In the genomic region with DNA sequence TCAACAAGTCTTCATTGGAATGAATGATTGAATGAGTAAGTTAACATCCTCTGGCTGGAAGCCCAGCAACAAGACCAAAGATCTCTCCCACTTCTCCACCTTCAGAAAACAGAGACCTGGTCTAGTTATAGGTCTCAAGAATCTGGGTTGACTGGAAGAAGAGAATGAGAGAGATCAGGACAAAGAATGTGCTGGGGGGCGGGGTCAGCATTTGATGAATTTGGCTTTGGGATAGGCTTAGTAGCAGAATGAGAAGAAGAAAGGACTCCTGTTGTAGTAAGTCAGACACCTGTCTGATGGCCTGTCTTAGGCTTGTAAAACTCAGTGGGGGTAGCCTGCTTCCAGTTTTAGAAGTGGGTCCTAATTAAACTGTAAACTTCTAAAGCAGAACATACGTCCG, we compare ENCODE assay signal across 17 cellular contexts. TPM values are rescaled to one million over a fixed set of nuclear protein-coding genes. Genes with fewer than 3 reads are reported as not detected.
A peak's percentile ranks its signal among the peaks of the same experiment; 100 is the strongest.
DNase-seq lines count a peak whose midpoint lies in the region; ATAC-seq and TF ChIP-seq lines count a peak whose summit lies in the region.
"Had no signal": no experiment of that assay in that cellular context is flagged by ENCODE, and none has a peak within 500 bp of the region (broad histone marks: within the 10 kb centered on the region; RNA-seq: fewer than 3 reads in every experiment).

No MANE protein-coding gene starts in this region.

- peaks cover 70% of the 10 kb centered on the region for H3K4me1 ChIP-seq in GM23338 (ENCODE audit: insufficient read depth)
- peaks cover 10% of the 10 kb centered on the region for H3K4me1 ChIP-seq in endodermal cell (ENCODE audit: control insufficient read depth, insufficient read depth, low read length)

- H3K79me2 ChIP-seq in GM23338 (replicated peaks; ENCODE audit: insufficient read depth): peaks cover 23% of the 10 kb centered on the region

- H3K27ac Mint-ChIP-seq in GM23338: no peak overlapping the region; the same call in 1 of the 2 replicates
- peak overlapping the region; percentile 53 for H3K27ac Mint-ChIP-seq in WTC11
- H3K27ac Mint-ChIP-seq in endodermal cell: no peak overlapping the region
- H3K27ac Mint-ChIP-seq in type B pancreatic cell: peak overlapping the region; percentile 66
- H3K27ac Mint-ChIP-seq in activated naive CD4-positive, alpha-beta T cell treated with anti-CD3 and anti-CD28 coated beads, Interleukin-2, amount 10 ng/mL, durations not matched to agents 7 days and 5 days: no peak overlapping the region
- H3K27ac Mint-ChIP-seq: CD14-positive monocyte; CD4-positive, alpha-beta memory T cell; H9 had no signal

- H4K20me1 ChIP-seq in GM23338 (replicated peaks; ENCODE audit: insufficient read depth): no peaks in the 10 kb centered on the region
- H4K20me1 ChIP-seq: BLaER1 had no signal

- H3K4me3 Mint-ChIP-seq in GM23338: no peak overlapping the region
- no peak overlapping the region for H3K4me3 Mint-ChIP-seq in WTC11
- no peak overlapping the region for H3K4me3 Mint-ChIP-seq in endodermal cell
- peak overlapping the region; percentile 30 for H3K4me3 Mint-ChIP-seq in type B pancreatic cell
- H3K4me3 Mint-ChIP-seq in activated naive CD4-positive, alpha-beta T cell treated with anti-CD3 and anti-CD28 coated beads, Interleukin-2, amount 10 ng/mL, durations not matched to agents 7 days and 5 days: no peak overlapping the region
- H3K4me3 Mint-ChIP-seq: CD14-positive monocyte had no signal

- POLR2A ChIA-PET in WTC11 (lab: Charles Lee): no interaction called here

- TF ChIP-seq POLR2A in erythroblast (IDR thresholded peaks at IDR 0.05; ENCODE audit: low read length): no peak

- H3K9me3 ChIP-seq in endodermal cell (ENCODE audit: control insufficient read depth, low read length): no peaks in the 10 kb centered on the region
- H3K9me3 ChIP-seq: BLaER1 had no signal

- no peak for ATAC-seq in GM23338
- ATAC-seq in WTC11: no peak
- no peak for ATAC-seq in HG02884 (IDR thresholded peaks at IDR 0.05; ENCODE audit: unreplicated experiment)

- no peaks in the 10 kb centered on the region for H3K9me2 ChIP-seq in GM23338 (ENCODE audit: insufficient read depth)

- H3K9me3 Mint-ChIP-seq in GM23338 (no peaks in the 10 kb centered on the region), WTC11 (no peaks in the 10 kb centered on the region), endodermal cell (no peaks in the 10 kb centered on the region), type B pancreatic cell (no peaks in the 10 kb centered on the region)
- no peaks in the 10 kb centered on the region for H3K9me3 Mint-ChIP-seq in activated naive CD4-positive, alpha-beta T cell treated with anti-CD3 and anti-CD28 coated beads, Interleukin-2, amount 10 ng/mL, durations not matched to agents 7 days and 5 days
- H3K9me3 Mint-ChIP-seq: CD4-positive, alpha-beta memory T cell; H9 had no signal

- H3K9ac ChIP-seq in endodermal cell (ENCODE audit: extremely low read depth, low read length, poor library complexity, severe bottlenecking): no peak overlapping the region
- H3K9ac ChIP-seq: BLaER1 had no signal

- no peak overlapping the region for H2AFZ ChIP-seq in GM23338

- H3K36me3 ChIP-seq in GM23338 (ENCODE audit: insufficient read depth): no peaks in the 10 kb centered on the region
- H3K36me3 ChIP-seq in endodermal cell (ENCODE audit: control insufficient read depth, insufficient read depth, low read length): peaks cover 34% of the 10 kb centered on the region
- H3K36me3 ChIP-seq: BLaER1 had no signal

- 61 to 86% methylated on average over 3 of the region's 3 CpGs for WGBS in endodermal cell (ENCODE audit: insufficient coverage in 1 of 2, insufficient read length in 1 of 2), 2 experiments

- H3K27ac ChIP-seq in GM23338 (ENCODE audit: low read depth): no peak overlapping the region
- peak overlapping the region; percentile 55 for H3K27ac ChIP-seq in endodermal cell (ENCODE audit: low read depth, low read length)
- H3K27ac ChIP-seq: BLaER1, HL-60 had no signal

- no peaks in the 10 kb centered on the region for H3K27me3 ChIP-seq in GM23338 (ENCODE audit: insufficient read depth)
- no peaks in the 10 kb centered on the region for H3K27me3 ChIP-seq in endodermal cell (ENCODE audit: control insufficient read depth, insufficient read depth, low read length, poor library complexity, severe bottlenecking)
- H3K27me3 ChIP-seq: BLaER1 had no signal

- H3K4me1 Mint-ChIP-seq in GM23338: peaks cover 38% of the 10 kb centered on the region
- H3K4me1 Mint-ChIP-seq in WTC11: peaks cover 46% of the 10 kb centered on the region
- peaks cover 4% of the 10 kb centered on the region for H3K4me1 Mint-ChIP-seq in endodermal cell
- peaks cover 32% of the 10 kb centered on the region for H3K4me1 Mint-ChIP-seq in type B pancreatic cell (ENCODE audit: unreplicated experiment)
- peaks cover 7% of the 10 kb centered on the region for H3K4me1 Mint-ChIP-seq in activated naive CD4-positive, alpha-beta T cell treated with anti-CD3 and anti-CD28 coated beads, Interleukin-2, amount 10 ng/mL, durations not matched to agents 7 days and 5 days
- H3K4me1 Mint-ChIP-seq: CD14-positive monocyte had no signal

- H3K4me3 ChIP-seq in GM23338 (no peak overlapping the region), endodermal cell (ENCODE audit: low read length) (no peak overlapping the region)
- H3K4me3 ChIP-seq: BLaER1 had no signal

- H3K36me3 Mint-ChIP-seq in GM23338 (ENCODE audit: low read depth) (no peaks in the 10 kb centered on the region), WTC11 (no peaks in the 10 kb centered on the region), endodermal cell (ENCODE audit: low read depth) (peaks cover 15% of the 10 kb centered on the region), type B pancreatic cell (peaks cover 11% of the 10 kb centered on the region)
- no peaks in the 10 kb centered on the region for H3K36me3 Mint-ChIP-seq in activated naive CD4-positive, alpha-beta T cell treated with anti-CD3 and anti-CD28 coated beads, Interleukin-2, amount 10 ng/mL, durations not matched to agents 7 days and 5 days
- H3K36me3 Mint-ChIP-seq: CD14-positive monocyte; CD4-positive, alpha-beta memory T cell had no signal

- DNase-seq in GM23338 (ENCODE audit: low spot score) (peak; percentile 51), WTC11 (ENCODE audit: low spot score) (no peak), endodermal cell (no peak), type B pancreatic cell (ENCODE audit: extremely low spot score, unreplicated experiment) (no peak), erythroblast (lab: John Stamatoyannopoulos, UW) (no peak)
- no peak for DNase-seq in activated naive CD4-positive, alpha-beta T cell treated with anti-CD3 and anti-CD28 coated beads, Interleukin-2, amount 10 ng/mL, durations not matched to agents 7 days and 5 days
- DNase-seq: 8988T; CD4-positive, alpha-beta memory T cell; DMS153; DMS79; GDM1; GOT3; H9 had no signal

- peaks cover 2% of the 10 kb centered on the region for H3K27me3 Mint-ChIP-seq in GM23338 (ENCODE audit: insufficient read depth, low read depth, poor library complexity)
- no peaks in the 10 kb centered on the region for H3K27me3 Mint-ChIP-seq in WTC11 (ENCODE audit: low read depth)
- H3K27me3 Mint-ChIP-seq in endodermal cell (ENCODE audit: insufficient read depth): peaks cover 2% of the 10 kb centered on the region
- H3K27me3 Mint-ChIP-seq in type B pancreatic cell: no peaks in the 10 kb centered on the region
- peaks cover 17% of the 10 kb centered on the region for H3K27me3 Mint-ChIP-seq in activated naive CD4-positive, alpha-beta T cell treated with anti-CD3 and anti-CD28 coated beads, Interleukin-2, amount 10 ng/mL, durations not matched to agents 7 days and 5 days

- TF ChIP-seq CTCF in GM23338 (conservative IDR thresholded peaks at IDR 0.05; ENCODE audit: low read depth in 2 of 2) (no peak), WTC11 (IDR thresholded peaks at IDR 0.05) (no peak), endodermal cell (conservative IDR thresholded peaks at IDR 0.05) (no peak), type B pancreatic cell (conservative IDR thresholded peaks at IDR 0.05) (no peak)

- H3K4me2 ChIP-seq in GM23338: peak overlapping the region; percentile 23; the same call in 1 of the 2 replicates
- H3K4me2 ChIP-seq: BLaER1 had no signal

- 0 out of 2 replicates have a peak, but pooled peaks cover 4% of the 10 kb centered on the region for H3F3A ChIP-seq in GM23338 (replicated peaks; ENCODE audit: low read depth)

- CTCF ChIA-PET in WTC11 (lab: Charles Lee): no interaction called here
- CTCF ChIA-PET in activated naive CD4-positive, alpha-beta T cell treated with anti-CD3 and anti-CD28 coated beads, Interleukin-2, amount 10 ng/mL, durations not matched to agents 7 days and 5 days (lab: Charles Lee): no interaction called here

TF ChIP-seq in GM23338, 12 proteins besides CTCF, POLR2A, EP300 and RAD21 (continues in another document):
- TF ChIP-seq EZH2phosphoT487 (IDR thresholded peaks at IDR 0.05; ENCODE audit: unreplicated experiment) (no peak), STAT1 (IDR thresholded peaks at IDR 0.05; ENCODE audit: unreplicated experiment) (no peak)

TF ChIP-seq in WTC11, 78 proteins besides CTCF, POLR2A, EP300 and RAD21:
- no peak for TF ChIP-seq GABPB1 (CRISPR knock-in tag; IDR thresholded peaks at IDR 0.05)
- TF ChIP-seq TCF7 (CRISPR knock-in tag; IDR thresholded peaks at IDR 0.05; ENCODE audit: low read depth): no peak
TF ChIP-seq in WTC11: peak in this region for 0.

RNA-seq across cellular contexts. Expression of gene TRIM2, which starts 51.0 kb away (rescaled TPM):
- total RNA-seq in GM23338 (2014; rRNA removed; shearing (Covaris generic)): 61.5 and 64.3 TPM in 2 replicates
- 20.1 and 22.0 TPM in 2 replicates for polyA plus RNA-seq in GM23338 (2016; fragmentation: Nextera tagmentation; extraction: Ambion mirVana)
- total RNA-seq in WTC11 (2021): 42.0 to 54.5 TPM (median 43.9 TPM) in 3 replicates
- total RNA-seq in endodermal cell: 10 to 100 TPM; 31.8 to 56.1 TPM
- polyA plus RNA-seq in endodermal cell (2013, experiment 1 of 2): 83.8 TPM
- polyA plus RNA-seq in endodermal cell (2013, experiment 2 of 2): 72.7 TPM
- total RNA-seq in type B pancreatic cell (ENCODE audit: low replicate concordance): 83.1 and 105 TPM in 2 replicates

Comparison
In these comparisons a context has a peak if more than half of its experiments do, and no peak if none do; other contexts are left out.
1. H3K27ac Mint-ChIP-seq: peak in WTC11 (single experiment) and type B pancreatic cell (single experiment); none in GM23338 (single experiment), endodermal cell (single experiment) and activated naive CD4-positive, alpha-beta T cell treated with anti-CD3 and anti-CD28 coated beads, Interleukin-2, amount 10 ng/mL, durations not matched to agents 7 days and 5 days (single experiment).